ENCODE assay signal across 8 cellular contexts in the genomic region with DNA sequence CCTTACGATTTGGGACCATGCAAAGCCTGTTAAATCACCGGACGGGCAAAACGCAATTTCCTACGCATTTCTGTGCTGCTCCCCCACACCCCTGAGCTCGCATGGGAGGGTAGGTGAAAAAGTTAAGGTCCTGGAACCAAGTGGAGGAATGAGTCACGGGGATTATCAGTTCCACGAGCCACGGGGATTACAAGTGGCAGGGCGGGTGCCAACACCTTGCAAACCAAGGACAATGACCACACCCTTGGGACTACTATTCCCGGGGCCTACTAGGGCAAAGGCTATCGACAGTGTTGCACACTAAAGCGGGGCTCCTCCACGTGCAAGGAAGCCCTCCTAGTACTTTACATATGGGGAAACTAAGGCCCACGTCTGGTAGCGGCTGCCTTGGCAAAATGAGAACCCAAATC. TPM values are rescaled to one million over a fixed set of nuclear protein-coding genes. Genes with fewer than 3 reads are reported as not detected.
DNase-seq lines count a peak whose midpoint lies in the region; ATAC-seq and TF ChIP-seq lines count a peak whose summit lies in the region.

No MANE protein-coding gene starts in this region.

- no peak for TF ChIP-seq POLR2A in tibial nerve (IDR thresholded peaks at IDR 0.05)

- peaks cover 18% of the 10 kb centered on the region for H3K79me2 ChIP-seq in SU-DHL-6 (ENCODE audit: insufficient read depth, low read length)

- H3K36me3 ChIP-seq in SU-DHL-6 (ENCODE audit: low read length) (no peaks in the 10 kb centered on the region), tibial nerve (peaks cover 0 to 42% (median 4%) of the 10 kb centered on the region in 3 donors)
- H3K36me3 ChIP-seq in effector memory CD4-positive, alpha-beta T cell (ENCODE audit: control insufficient read depth, insufficient read depth, low read length) = peaks cover 23% of the 10 kb centered on the region

- peaks cover 23% of the 10 kb centered on the region for H3K4me1 ChIP-seq in effector memory CD4-positive, alpha-beta T cell (ENCODE audit: control insufficient read depth, insufficient read depth, low read length, poor library complexity, severe bottlenecking)
- peaks cover 0 to 35% (median 10%) of the 10 kb centered on the region in 4 donors for H3K4me1 ChIP-seq in tibial nerve

- H3K4me2 ChIP-seq in SU-DHL-6 (ENCODE audit: low read depth, low read length, poor library complexity, severe bottlenecking) = peak overlapping the region; percentile 94

- peaks cover 24% of the 10 kb centered on the region for H3K4me1 Mint-ChIP-seq in mesothelial cell of epicardium

- H3K36me3 Mint-ChIP-seq in mesothelial cell of epicardium = peaks cover 24% of the 10 kb centered on the region

- H2AFZ ChIP-seq in SU-DHL-6 (ENCODE audit: low read depth, low read length, severe bottlenecking) = peak overlapping the region; percentile 57

- peak overlapping the region; percentile 99 for H3K27ac Mint-ChIP-seq in mesothelial cell of epicardium

- no peaks in the 10 kb centered on the region for H3K9me2 ChIP-seq in SU-DHL-6 (replicated peaks; ENCODE audit: insufficient read depth, low read length)

- no peaks in the 10 kb centered on the region for H3K9me3 Mint-ChIP-seq in mesothelial cell of epicardium

- H3K9ac ChIP-seq in SU-DHL-6 (ENCODE audit: low read length) = peak overlapping the region; percentile 78

- no peaks in the 10 kb centered on the region for H3K27me3 Mint-ChIP-seq in mesothelial cell of epicardium (ENCODE audit: low read depth)

- H3K4me3 ChIP-seq in SU-DHL-6 (ENCODE audit: insufficient read depth, low read length, poor library complexity, severe bottlenecking) = peak overlapping the region; percentile 64
- peak overlapping the region; percentile 83 for H3K4me3 ChIP-seq in effector memory CD4-positive, alpha-beta T cell (ENCODE audit: insufficient read depth, low read depth, low read length, poor library complexity, severe bottlenecking)
- peak overlapping the region; percentile 64 to 92 (median 76) for H3K4me3 ChIP-seq in tibial nerve

- peak; percentile 23 for ATAC-seq in GM18502 (IDR thresholded peaks at IDR 0.05; ENCODE audit: poor library complexity, unreplicated experiment)
- peak; percentile 6 for ATAC-seq in HG02943 (IDR thresholded peaks at IDR 0.05; ENCODE audit: low read depth, unreplicated experiment)
- ATAC-seq in HG03159 (IDR thresholded peaks at IDR 0.05; ENCODE audit: unreplicated experiment) = no peak

- peak in 1 of 3 donors; percentile 2 for DNase-seq in effector memory CD4-positive, alpha-beta T cell
- peak in 1 of 2 experiments; percentile 41 for DNase-seq in mesothelial cell of epicardium (ENCODE audit: low spot score in 2 of 2, unreplicated experiment in 2 of 2)
- DNase-seq in tibial nerve (ENCODE audit: low spot score in 2 of 2) = peak in 1 of 2 donors; percentile 15
- DNase-seq in mesenteric fat pad (ENCODE audit: low spot score) = no peak

- H3K9me3 ChIP-seq in SU-DHL-6 (ENCODE audit: insufficient read depth, low read length) (no peaks in the 10 kb centered on the region), tibial nerve (no peaks in the 10 kb centered on the region)
- H3K9me3 ChIP-seq in effector memory CD4-positive, alpha-beta T cell (ENCODE audit: control insufficient read depth, low read length) = no peaks in the 10 kb centered on the region

- no peaks in the 10 kb centered on the region for H4K20me1 ChIP-seq in SU-DHL-6 (ENCODE audit: low read depth, low read length)

- no peaks in the 10 kb centered on the region for H3K27me3 ChIP-seq in SU-DHL-6 (ENCODE audit: low read length)
- no peaks in the 10 kb centered on the region for H3K27me3 ChIP-seq in effector memory CD4-positive, alpha-beta T cell (replicated peaks; ENCODE audit: control insufficient read depth, insufficient read depth, low read length, poor library complexity, severe bottlenecking)
- no peaks in the 10 kb centered on the region for H3K27me3 ChIP-seq in tibial nerve

- peak overlapping the region; percentile 98 for H3K4me3 Mint-ChIP-seq in mesothelial cell of epicardium

- H3F3A ChIP-seq in SU-DHL-6 (ENCODE audit: insufficient read depth) = no peaks in the 10 kb centered on the region; the same call in 1 of the 2 replicates

- 13 to 17% methylated on average over 16 of the region's 16 CpGs for WGBS in tibial nerve, 2 donors

- peak overlapping the region; percentile 23; the same call in 1 of the 2 replicates for H3K27ac ChIP-seq in SU-DHL-6 (ENCODE audit: low read depth, low read length)
- H3K27ac ChIP-seq in effector memory CD4-positive, alpha-beta T cell (ENCODE audit: insufficient read depth, low read length, poor library complexity, severe bottlenecking) = peak overlapping the region; percentile 87
- peak overlapping the region; percentile 62 to 90 (median 82) for H3K27ac ChIP-seq in tibial nerve

- TF ChIP-seq EP300 in tibial nerve (IDR thresholded peaks at IDR 0.05) = no peak

- no peak for TF ChIP-seq CTCF in SU-DHL-6 (IDR thresholded peaks at IDR 0.05; ENCODE audit: insufficient read depth, low read length, poor library complexity, severe bottlenecking)
- TF ChIP-seq CTCF in mesothelial cell of epicardium (IDR thresholded peaks at IDR 0.05; ENCODE audit: unreplicated experiment) = no peak
- TF ChIP-seq CTCF in tibial nerve (IDR thresholded peaks at IDR 0.05) = no peak

RNA-seq across cellular contexts. Expression of gene RETSAT, which starts 0.4 kb away (rescaled TPM):
- total RNA-seq in mesothelial cell of epicardium (21.5 to 27.4 TPM (median 23.4 TPM) in 3 replicates), tibial nerve (100 to 1,000 TPM in 2 of 4 donors, 10 to 100 TPM in 2; 74.7 to 113 (median 97.5) TPM), mesenteric fat pad (554 TPM)

RNA-seq across cellular contexts. Expression of gene ELMOD3, which starts 0.7 kb away (rescaled TPM):
- total RNA-seq in mesothelial cell of epicardium (23.2 to 25.2 TPM (median 24.5 TPM) in 3 replicates), tibial nerve (10 to 100 TPM; 21.2 to 39.0 (median 35.4) TPM), mesenteric fat pad (47.7 TPM)

RNA-seq across cellular contexts. Expression of gene TGOLN2, which starts 26.1 kb away (rescaled TPM):
- total RNA-seq in mesothelial cell of epicardium (59.0 to 62.5 TPM (median 59.2 TPM) in 3 replicates), tibial nerve (100 to 1,000 TPM in 3 of 4 donors, 10 to 100 TPM in 1; 96.9 to 128 (median 109) TPM), mesenteric fat pad (128 TPM)

RNA-seq across cellular contexts. Expression of gene CAPG, which starts 56.3 kb away (rescaled TPM):
- total RNA-seq in mesothelial cell of epicardium (86.3 to 92.4 TPM (median 89.2 TPM) in 3 replicates), tibial nerve (10 to 100 TPM; 58.8 to 67.8 (median 67.7) TPM), mesenteric fat pad (124 TPM)

Comparison
In these comparisons a context has a peak if more than half of its experiments do, and no peak if none do; other contexts are left out.
1. H3K27ac ChIP-seq: peak in every context shown above with its lines; median percentile 87 in effector memory CD4-positive, alpha-beta T cell; 82 in tibial nerve; 23 in SU-DHL-6.